8 cellular contexts compared by ENCODE assay signal in the genomic region with DNA sequence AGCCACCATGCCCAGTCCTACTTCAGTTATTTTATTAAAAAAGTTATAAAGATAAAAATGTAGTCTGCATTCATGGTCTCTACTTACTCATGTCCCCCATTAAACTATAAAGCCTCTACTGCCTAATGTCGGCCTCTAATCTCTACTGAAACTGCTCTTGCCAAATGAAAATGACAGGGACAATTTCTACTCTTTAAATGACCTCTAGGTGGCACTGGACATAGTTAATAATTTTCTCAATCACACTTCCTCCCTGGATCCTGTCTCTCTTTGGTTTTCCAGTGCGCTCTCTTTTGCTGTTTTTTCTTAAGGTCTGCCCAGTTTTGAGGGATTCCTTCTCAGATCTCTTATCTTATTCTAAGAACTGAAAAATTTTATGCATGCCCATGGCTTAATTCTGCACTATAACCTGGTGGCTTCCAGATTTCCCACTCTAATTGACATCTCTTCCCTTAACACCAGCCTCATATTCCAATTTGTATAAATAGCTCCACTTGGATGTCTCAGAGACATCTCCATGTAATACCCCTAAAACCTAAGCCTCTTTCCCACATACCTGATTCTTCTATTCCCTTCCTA. TPM values are rescaled to one million over a fixed set of nuclear protein-coding genes. Genes with fewer than 3 reads are reported as not detected.
A peak's percentile ranks its signal among the peaks of the same experiment; 100 is the strongest.
DNase-seq lines count a peak whose midpoint lies in the region; ATAC-seq and TF ChIP-seq lines count a peak whose summit lies in the region.

No MANE protein-coding gene starts in this region.

- H3K9me3 ChIP-seq in RWPE2 (ENCODE audit: severe bottlenecking) (no peaks in the 10 kb centered on the region), gastrocnemius medialis (no peaks in the 10 kb centered on the region)

- H3K27me3 ChIP-seq in RWPE2 (ENCODE audit: insufficient read depth, poor library complexity, severe bottlenecking) (no peaks in the 10 kb centered on the region), gastrocnemius medialis (peaks cover 0 to 2% (median 0%) of the 10 kb centered on the region in 3 donors)

- TF ChIP-seq POLR2A in gastrocnemius medialis (IDR thresholded peaks at IDR 0.05), result no peak

- H3K27ac ChIP-seq in RWPE2 (ENCODE audit: poor library complexity, severe bottlenecking) (no peak overlapping the region), gastrocnemius medialis (no peak overlapping the region)

- H3K4me1 ChIP-seq in RWPE2 (ENCODE audit: insufficient read depth, poor library complexity, severe bottlenecking) (no peaks in the 10 kb centered on the region), gastrocnemius medialis (no peaks in the 10 kb centered on the region)

- intact Hi-C loops in gastrocnemius medialis (cut with DNase I; ENCODE audit: low total_unique reads), result no loop called here

- DNase-seq in NCI-H1105 treated with DMSO at 0.1 percent for 48 hours (lab: John Stamatoyannopoulos, UW) (peak; percentile 30), NCI-H1105 (lab: John Stamatoyannopoulos, UW) (no peak), HuH-7 (ENCODE audit: low spot score) (peak; percentile 24), RWPE2 (ENCODE audit: low spot score) (no peak), fibroblast of pulmonary artery (ENCODE audit: low read depth) (peak; percentile 57), gastrocnemius medialis (no peak)
- DNase-seq in activated CD4-positive, alpha-beta T cell treated with anti-CD3 and anti-CD28 coated beads for 4 hours, result no peak

- in situ Hi-C loops in gastrocnemius medialis (cut with MboI; ENCODE audit: low sequenced_read_pairs in 4 of 4), result no loop called here

- peak; percentile 64 for TF ChIP-seq CTCF in RWPE2 (IDR thresholded peaks at IDR 0.05; ENCODE audit: poor library complexity, severe bottlenecking)
- peak; percentile 54 for TF ChIP-seq CTCF in fibroblast of pulmonary artery (IDR thresholded peaks at IDR 0.05; ENCODE audit: low read length, missing control alignments)
- TF ChIP-seq CTCF in gastrocnemius medialis (IDR thresholded peaks at IDR 0.05 in 4 of 5, conservative IDR thresholded peaks at IDR 0.05 in 1 of 5), result peak in 3 of 5 experiments; percentile 9 to 49 (median 37)

- no peak for ATAC-seq in RWPE2 (ENCODE audit: low read depth)
- peak in 1 of 2 donors; percentile 53 for ATAC-seq in gastrocnemius medialis
- no peak for ATAC-seq in GM18520 (IDR thresholded peaks at IDR 0.05; ENCODE audit: unreplicated experiment)

- H3K4me3 ChIP-seq in RWPE2 (ENCODE audit: severe bottlenecking), result no peak overlapping the region
- H3K4me3 ChIP-seq in fibroblast of pulmonary artery (replicated peaks; ENCODE audit: low read depth, low read length), result no peak overlapping the region
- no peak overlapping the region for H3K4me3 ChIP-seq in gastrocnemius medialis

- H3K36me3 ChIP-seq in RWPE2 (ENCODE audit: low read depth), result no peaks in the 10 kb centered on the region
- no peaks in the 10 kb centered on the region for H3K36me3 ChIP-seq in gastrocnemius medialis

RNA-seq across cellular contexts. Expression of a gene that starts 54.3 kb away (rescaled TPM):
- 10 to 100 TPM; 17.5 to 25.1 (median 21.7) TPM for total RNA-seq in gastrocnemius medialis

Comparison
In these comparisons a context has a peak if more than half of its experiments do, and no peak if none do; other contexts are left out.
1. DNase-seq: peak in NCI-H1105 treated with DMSO at 0.1 percent for 48 hours (single experiment), HuH-7 (single experiment) and fibroblast of pulmonary artery (single experiment); none in NCI-H1105 (single experiment), RWPE2 (single experiment), gastrocnemius medialis (0 of 2) and activated CD4-positive, alpha-beta T cell treated with anti-CD3 and anti-CD28 coated beads for 4 hours (0 of 2).
2. Peak in every context shown above with its lines, with median percentiles within 50 percentile points of each other: CTCF ChIP-seq.